Comparison of ENCODE assay signal across 21 cellular contexts in the genomic region with DNA sequence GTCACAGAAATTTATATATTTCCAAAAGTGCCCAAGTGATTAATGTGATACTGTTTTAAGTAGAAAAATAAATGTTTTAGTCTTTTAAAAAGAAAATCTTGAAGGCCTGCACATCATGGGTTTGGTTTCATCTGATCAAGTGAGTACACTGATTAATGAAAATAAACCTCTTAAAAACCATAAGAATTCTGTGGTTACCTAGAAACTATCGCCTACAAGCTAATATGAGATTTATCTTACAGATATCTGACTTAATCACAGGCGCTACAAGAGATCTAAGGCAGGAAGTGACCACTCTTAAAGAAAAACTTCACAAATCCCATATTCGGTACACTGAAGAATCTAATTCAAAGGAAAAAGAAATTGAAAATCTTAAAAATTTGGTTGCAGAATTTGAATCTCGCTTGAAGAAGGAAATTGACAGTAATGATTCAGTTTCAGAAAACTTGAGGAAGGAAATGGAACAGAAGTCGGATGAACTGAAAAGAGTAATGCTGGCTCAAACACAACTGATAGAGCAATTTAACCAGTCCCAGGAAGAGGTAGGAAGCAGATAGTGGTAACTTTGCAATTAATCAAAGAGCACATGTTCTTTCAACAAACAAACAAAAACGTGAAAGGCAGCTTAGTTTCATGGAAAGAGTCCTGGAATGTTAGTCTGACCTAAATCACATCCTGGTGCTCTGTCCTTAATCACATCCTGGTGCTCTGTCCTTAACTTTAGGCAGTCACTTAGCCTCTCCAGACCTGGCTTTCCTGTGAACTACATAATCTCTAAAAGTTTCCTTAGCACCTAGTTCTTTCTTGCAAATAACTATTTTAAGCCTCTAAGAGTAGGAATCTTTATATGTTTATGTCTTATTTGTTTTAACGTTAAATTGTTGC.
DNase-seq lines count a peak whose midpoint lies in the region; ATAC-seq, FAIRE-seq and TF ChIP-seq lines count a peak whose summit lies in the region.
"Had no signal": no experiment of that assay in that cellular context is flagged by ENCODE, and none has a peak within 500 bp of the region (broad histone marks: within the 10 kb centered on the region; RNA-seq: fewer than 3 reads in every experiment).

No MANE protein-coding gene starts in this region.

- H3K9ac ChIP-seq in K562 (ENCODE audit: insufficient read depth in 1 of 2, low read depth in 2 of 2, low read length in 2 of 2), result no peak overlapping the region

- H3K4me3 ChIP-seq in A549 (no peak overlapping the region), GM23338 (no peak overlapping the region), K562 (no peak overlapping the region)
- H3K4me3 ChIP-seq: SJCRH30 had no signal

- in situ Hi-C loops in K562 (cut with MboI), result no loop called here

- H3K27me3 ChIP-seq in GM23338 (ENCODE audit: insufficient read depth) (no peaks in the 10 kb centered on the region), K562 (ENCODE audit: control insufficient read depth in 2 of 2, insufficient read depth in 2 of 2, low read length in 2 of 2) (no peaks in the 10 kb centered on the region; a peak in 1 of 5 replicates)
- H3K27me3 ChIP-seq: SJCRH30 had no signal

- no TSS peak for BruUV-seq in K562 (replicated peaks; lab: Mats Ljungman, UMichigan)

- TF ChIP-seq CTCF in A549 (IDR thresholded peaks at IDR 0.05) (no peak), GM23338 (conservative IDR thresholded peaks at IDR 0.05; ENCODE audit: low read depth in 2 of 2) (no peak), K562 (IDR thresholded peaks at IDR 0.05 in 2 of 3, conservative IDR thresholded peaks at IDR 0.05 in 1 of 3; ENCODE audit: insufficient read depth in 2 of 3, low read depth in 1 of 3, low read length in 3 of 3) (no peak), osteocyte (IDR thresholded peaks at IDR 0.05) (no peak)

- H3K36me3 ChIP-seq in GM23338 (ENCODE audit: insufficient read depth) (no peaks in the 10 kb centered on the region), K562 (ENCODE audit: control insufficient read depth, insufficient read depth, low read length) (no peaks in the 10 kb centered on the region)
- H3K36me3 ChIP-seq: SJCRH30 had no signal

- H3K4me3 Mint-ChIP-seq in GM23338 (no peak overlapping the region), osteocyte (ENCODE audit: unreplicated experiment) (no peak overlapping the region)
- H3K4me3 Mint-ChIP-seq in T-helper 2 cell treated with Interferon-gamma antibody and Interleukin-4, amounts not matched to agents 5 μg/mL and 100 μg/mL, for 36 hours, result no peak overlapping the region
- H3K4me3 Mint-ChIP-seq: CD4-positive, CD25-positive, alpha-beta regulatory T cell had no signal

- H3K27ac Mint-ChIP-seq in GM23338 (no peak overlapping the region), osteocyte (ENCODE audit: unreplicated experiment) (no peak overlapping the region)
- H3K27ac Mint-ChIP-seq in T-helper 2 cell treated with Interferon-gamma antibody and Interleukin-4, amounts not matched to agents 5 μg/mL and 100 μg/mL, for 36 hours, result no peak overlapping the region

- TF ChIP-seq EP300 in A549 (IDR thresholded peaks at IDR 0.05) (no peak), K562 (IDR thresholded peaks at IDR 0.05; ENCODE audit: low read length) (no peak)

- POLR2A ChIA-PET in A549 (lab: Yijun Ruan, JAX), result no interaction called here
- POLR2A ChIA-PET in K562 (lab: Yijun Ruan, JAX), result interaction anchor here (0.6 kb wide), 1 partner anchor 288 kb away, joined by 4 read pairs; no protein-coding TSS in a partner anchor

- H3K4me1 ChIP-seq in A549, result no peaks in the 10 kb centered on the region
- no peaks in the 10 kb centered on the region for H3K4me1 ChIP-seq in GM23338 (ENCODE audit: insufficient read depth)
- no peaks in the 10 kb centered on the region for H3K4me1 ChIP-seq in K562 (replicated peaks in 1 of 2; ENCODE audit: control insufficient read depth in 2 of 2, insufficient read depth in 2 of 2, low read length in 2 of 2)
- H3K4me1 ChIP-seq: Caco-2, SJCRH30 had no signal

- H3K36me3 Mint-ChIP-seq in GM23338 (ENCODE audit: low read depth), result no peaks in the 10 kb centered on the region
- no peaks in the 10 kb centered on the region for H3K36me3 Mint-ChIP-seq in T-helper 2 cell treated with Interferon-gamma antibody and Interleukin-4, amounts not matched to agents 5 μg/mL and 100 μg/mL, for 36 hours (ENCODE audit: low read depth)
- H3K36me3 Mint-ChIP-seq in osteocyte (ENCODE audit: unreplicated experiment), result no peaks in the 10 kb centered on the region
- H3K36me3 Mint-ChIP-seq: CD4-positive, CD25-positive, alpha-beta regulatory T cell had no signal

- no peaks in the 10 kb centered on the region for H3F3A ChIP-seq in GM23338 (replicated peaks; ENCODE audit: low read depth)

- no peak overlapping the region for H3K4me2 ChIP-seq in A549
- H3K4me2 ChIP-seq in GM23338, result no peak overlapping the region
- no peak overlapping the region for H3K4me2 ChIP-seq in K562 (ENCODE audit: insufficient read depth, low read length)

- FAIRE-seq in A549 (lab: Jason Lieb, UNC) (peak; percentile 56), K562 (lab: Jason Lieb, UNC) (peak; percentile 49)
- FAIRE-seq: GM19239 had no signal

- no peak for ATAC-seq in A549
- no peak for ATAC-seq in GM23338
- ATAC-seq in K562, result no peak
- ATAC-seq: HCT116 had no signal

- H3K9me3 ChIP-seq in A549 (no peaks in the 10 kb centered on the region), K562 (replicated peaks; ENCODE audit: control insufficient read depth, insufficient read depth, low read depth, low read length) (no peaks in the 10 kb centered on the region)
- H3K9me3 ChIP-seq: Caco-2, SJCRH30 had no signal

- H3K9me3 Mint-ChIP-seq in GM23338, result no peaks in the 10 kb centered on the region
- H3K9me3 Mint-ChIP-seq in T-helper 2 cell treated with Interferon-gamma antibody and Interleukin-4, amounts not matched to agents 5 μg/mL and 100 μg/mL, for 36 hours, result no peaks in the 10 kb centered on the region
- H3K9me3 Mint-ChIP-seq in osteocyte (ENCODE audit: unreplicated experiment), result no peaks in the 10 kb centered on the region

- H4K20me1 ChIP-seq in GM23338 (replicated peaks; ENCODE audit: insufficient read depth) (no peaks in the 10 kb centered on the region), K562 (replicated peaks; ENCODE audit: control insufficient read depth, insufficient read depth, low read length) (no peaks in the 10 kb centered on the region)

- H3K4me1 Mint-ChIP-seq in GM23338, result no peaks in the 10 kb centered on the region; the same call in 2 of the 3 replicates
- peaks cover 7% of the 10 kb centered on the region for H3K4me1 Mint-ChIP-seq in T-helper 2 cell treated with Interferon-gamma antibody and Interleukin-4, amounts not matched to agents 5 μg/mL and 100 μg/mL, for 36 hours (ENCODE audit: low read depth)
- no peaks in the 10 kb centered on the region for H3K4me1 Mint-ChIP-seq in osteocyte (ENCODE audit: unreplicated experiment)

- H3K27ac ChIP-seq in A549 (no peak overlapping the region), GM23338 (ENCODE audit: low read depth) (no peak overlapping the region), K562 (ENCODE audit: extremely low read depth, low read depth, low read length) (no peak overlapping the region)
- H3K27ac ChIP-seq: SJCRH30 had no signal

- no peaks in the 10 kb centered on the region for H3K9me1 ChIP-seq in K562 (ENCODE audit: control insufficient read depth, insufficient read depth, low read length)

- H3K79me2 ChIP-seq in GM23338 (replicated peaks; ENCODE audit: insufficient read depth), result no peaks in the 10 kb centered on the region
- H3K79me2 ChIP-seq in K562 (ENCODE audit: control insufficient read depth, insufficient read depth, low read length), result no peaks in the 10 kb centered on the region

- TF ChIP-seq POLR2A in A549 (IDR thresholded peaks at IDR 0.05; ENCODE audit: low read length) (no peak), K562 (conservative IDR thresholded peaks at IDR 0.05) (no peak)

- H3K27me3 Mint-ChIP-seq in GM23338 (ENCODE audit: insufficient read depth, low read depth, poor library complexity) (no peaks in the 10 kb centered on the region), osteocyte (ENCODE audit: unreplicated experiment) (no peaks in the 10 kb centered on the region)
- H3K27me3 Mint-ChIP-seq in T-helper 2 cell treated with Interferon-gamma antibody and Interleukin-4, amounts not matched to agents 5 μg/mL and 100 μg/mL, for 36 hours (ENCODE audit: low read depth), result peaks cover 16% of the 10 kb centered on the region

- no peak overlapping the region for H2AFZ ChIP-seq in GM23338
- H2AFZ ChIP-seq in K562 (ENCODE audit: low read depth, low read length), result no peak overlapping the region

- intact Hi-C loops in K562 (cut with micrococcal nuclease), result no loop called here

- no peaks in the 10 kb centered on the region; the same call in 1 of the 2 replicates for H3K9me2 ChIP-seq in GM23338 (ENCODE audit: insufficient read depth)

- DNase-seq in A549 (ENCODE audit: low read depth in 1 of 2, low spot score in 1 of 2), result no peak
- peak; percentile 16 for DNase-seq in GM23338 (ENCODE audit: low spot score)
- no peak for DNase-seq in K562 (ENCODE audit: extremely low read depth in 1 of 4, low spot score in 3 of 4)
- DNase-seq in iPS-NIHi7 (ENCODE audit: extremely low spot score), result peak; percentile 15
- no peak for DNase-seq in HK-2 (ENCODE audit: unreplicated experiment)
- DNase-seq in NCI-H524 (lab: John Stamatoyannopoulos, UW), result no peak
- no peak for DNase-seq in T-helper 2 cell treated with Interferon-gamma antibody and Interleukin-4, amounts not matched to agents 5 μg/mL and 100 μg/mL, for 36 hours (ENCODE audit: low spot score)
- DNase-seq in osteocyte (ENCODE audit: extremely low spot score, unreplicated experiment), result no peak
- DNase-seq: ACHN; Caco-2; CD4-positive, CD25-positive, alpha-beta regulatory T cell; DMS153; EL; NCI-H1417 treated with DMSO at 0.1 percent for 48 hours; NCI-H1930; NCI-H69; NK-92 treated with Interleukin-12 subunit alpha and Interleukin-12 subunit beta, amount 100 ng/mL, for 24 hours; OCI-M1; SJCRH30 had no signal

- 64% methylated on average over 7 of the region's 7 CpGs for WGBS in A549 (ENCODE audit: missing lambda C conversion rate)
- WGBS in K562 (ENCODE audit: insufficient coverage, low coverage, missing lambda C conversion rate), result 18% methylated on average over 7 of the region's 7 CpGs

- CTCF ChIA-PET in A549 (lab: Yijun Ruan, JAX), result interaction anchor here (1.0 kb wide), 1 partner anchor 51 kb away, joined by 5 read pairs; no protein-coding TSS in a partner anchor
- CTCF ChIA-PET in K562 (lab: Yijun Ruan, JAX; ENCODE audit: low intra/inter-chr PET ratio), result no interaction called here

- TF ChIP-seq RAD21 in A549 (conservative IDR thresholded peaks at IDR 0.05 in 1 of 2, IDR thresholded peaks at IDR 0.05 in 1 of 2) (no peak), K562 (CRISPR knock-in tag; conservative IDR thresholded peaks at IDR 0.05 in 1 of 2, IDR thresholded peaks at IDR 0.05 in 1 of 2) (no peak)

TF ChIP-seq in A549, 52 proteins besides CTCF, POLR2A, EP300 and RAD21 (continues in another document):
- TF ChIP-seq POLR2AphosphoS2 (conservative IDR thresholded peaks at IDR 0.05; ENCODE audit: low read length), result no peak
- no peak for TF ChIP-seq KDM5A (IDR thresholded peaks at IDR 0.05)

TF ChIP-seq in GM23338, 12 proteins besides CTCF, POLR2A, EP300 and RAD21 (continues in another document):
- TF ChIP-seq JUNB (IDR thresholded peaks at IDR 0.05; ENCODE audit: unreplicated experiment) (no peak), EZH2 (IDR thresholded peaks at IDR 0.05; ENCODE audit: low read depth, unreplicated experiment) (no peak)

TF ChIP-seq in K562, 482 proteins besides CTCF, POLR2A, EP300 and RAD21:
- TF ChIP-seq FOSL1 (tag; conservative IDR thresholded peaks at IDR 0.05), result no peak

Comparison
In these comparisons a context has a peak if more than half of its experiments do, and no peak if none do; other contexts are left out.
1. DNase-seq: peak in GM23338 (single experiment) and iPS-NIHi7 (single experiment); none in A549 (0 of 2), K562 (0 of 4), HK-2 (single experiment), NCI-H524 (0 of 2), T-helper 2 cell treated with Interferon-gamma antibody and Interleukin-4, amounts not matched to agents 5 μg/mL and 100 μg/mL, for 36 hours (single experiment) and osteocyte (single experiment).